Comparison of ENCODE assay signal across 9 cellular contexts in genomic region chr1:180270767-180271639, GRCh38. TPM values are rescaled to one million over a fixed set of nuclear protein-coding genes. Genes with fewer than 3 reads are reported as not detected.
A peak's percentile ranks its signal among the peaks of the same experiment; 100 is the strongest.
DNase-seq lines count a peak whose midpoint lies in the region; ATAC-seq and TF ChIP-seq lines count a peak whose summit lies in the region.
"Had no signal": no experiment of that assay in that cellular context is flagged by ENCODE, and none has a peak within 500 bp of the region (broad histone marks: within the 10 kb centered on the region; RNA-seq: fewer than 3 reads in every experiment).

No MANE protein-coding gene starts in this region.

- peak overlapping the region; percentile 75 for H3K27ac Mint-ChIP-seq in endodermal cell
- H3K27ac Mint-ChIP-seq: activated naive CD4-positive, alpha-beta T cell treated with anti-CD3 and anti-CD28 coated beads, Interleukin-2, amount 10 ng/mL, durations not matched to agents 7 days and 5 days had no signal

- H3K4me1 Mint-ChIP-seq in endodermal cell, result peaks cover 20% of the 10 kb centered on the region
- H3K4me1 Mint-ChIP-seq: activated naive CD4-positive, alpha-beta T cell treated with anti-CD3 and anti-CD28 coated beads, Interleukin-2, amount 10 ng/mL, durations not matched to agents 7 days and 5 days had no signal

- no peak overlapping the region for H3K27ac ChIP-seq in endodermal cell (ENCODE audit: low read depth, low read length)

- H3K36me3 Mint-ChIP-seq in endodermal cell (ENCODE audit: low read depth), result peaks cover 28% of the 10 kb centered on the region

- 67 to 80% methylated on average over 12 to 18 of the region's 18 CpGs for WGBS in endodermal cell (ENCODE audit: insufficient coverage in 1 of 2, insufficient read length in 1 of 2), 2 experiments

- TF ChIP-seq CTCF in endodermal cell (conservative IDR thresholded peaks at IDR 0.05), result no peak

- H3K36me3 ChIP-seq in NT2/D1 (ENCODE audit: insufficient read depth, insufficient read length, low read length) (peaks cover 29% of the 10 kb centered on the region), endodermal cell (ENCODE audit: control insufficient read depth, insufficient read depth, low read length) (peaks cover 13% of the 10 kb centered on the region)

- no peaks in the 10 kb centered on the region for H3K9me3 Mint-ChIP-seq in endodermal cell
- H3K9me3 Mint-ChIP-seq: activated naive CD4-positive, alpha-beta T cell treated with anti-CD3 and anti-CD28 coated beads, Interleukin-2, amount 10 ng/mL, durations not matched to agents 7 days and 5 days had no signal

- no peak overlapping the region for H3K4me3 Mint-ChIP-seq in endodermal cell
- H3K4me3 Mint-ChIP-seq: activated naive CD4-positive, alpha-beta T cell treated with anti-CD3 and anti-CD28 coated beads, Interleukin-2, amount 10 ng/mL, durations not matched to agents 7 days and 5 days had no signal

- peak; percentile 41 for DNase-seq in D341Med (ENCODE audit: low spot score)
- no peak for DNase-seq in NT2/D1 (ENCODE audit: low read depth, low spot score)
- DNase-seq in endodermal cell, result peak; percentile 56
- DNase-seq in myocyte (ENCODE audit: low read depth), result peak; percentile 91
- DNase-seq in A172 (ENCODE audit: low spot score), result no peak
- DNase-seq: activated naive CD4-positive, alpha-beta T cell treated with anti-CD3 and anti-CD28 coated beads, Interleukin-2, amount 10 ng/mL, durations not matched to agents 7 days and 5 days had no signal

- H3K27me3 ChIP-seq in NT2/D1 (ENCODE audit: insufficient read depth, insufficient read length) (no peaks in the 10 kb centered on the region), endodermal cell (ENCODE audit: control insufficient read depth, insufficient read depth, low read length, poor library complexity, severe bottlenecking) (no peaks in the 10 kb centered on the region)

- H3K4me1 ChIP-seq in NT2/D1 (ENCODE audit: insufficient read depth, insufficient read length), result peaks cover 30% of the 10 kb centered on the region
- no peaks in the 10 kb centered on the region for H3K4me1 ChIP-seq in endodermal cell (ENCODE audit: control insufficient read depth, insufficient read depth, low read length)

- no peak for ATAC-seq in HG02763 (IDR thresholded peaks at IDR 0.05; ENCODE audit: unreplicated experiment)
- no peak for ATAC-seq in HG03457 (IDR thresholded peaks at IDR 0.05; ENCODE audit: unreplicated experiment)
- ATAC-seq in GM18870 (IDR thresholded peaks at IDR 0.05; ENCODE audit: unreplicated experiment), result no peak

- H3K9me3 ChIP-seq in NT2/D1 (ENCODE audit: insufficient read depth, low read length) (peaks cover 10% of the 10 kb centered on the region; the same call in 1 of the 2 replicates), endodermal cell (ENCODE audit: control insufficient read depth, low read length) (no peaks in the 10 kb centered on the region)

- H3K4me3 ChIP-seq in NT2/D1 (ENCODE audit: insufficient read length, low read depth) (no peak overlapping the region), endodermal cell (ENCODE audit: low read length) (no peak overlapping the region)

- peaks cover under 1% of the 10 kb centered on the region for H3K27me3 Mint-ChIP-seq in endodermal cell (ENCODE audit: insufficient read depth)
- H3K27me3 Mint-ChIP-seq: activated naive CD4-positive, alpha-beta T cell treated with anti-CD3 and anti-CD28 coated beads, Interleukin-2, amount 10 ng/mL, durations not matched to agents 7 days and 5 days had no signal

- peak overlapping the region; percentile 62 for H3K9ac ChIP-seq in NT2/D1 (ENCODE audit: insufficient read length, low read depth)
- no peak overlapping the region for H3K9ac ChIP-seq in endodermal cell (ENCODE audit: extremely low read depth, low read length, poor library complexity, severe bottlenecking)

RNA-seq across cellular contexts. Expression of gene LHX4, which starts 40.9 kb away (rescaled TPM):
- not detected for total RNA-seq in endodermal cell
- polyA plus RNA-seq in endodermal cell (2013, experiment 1 of 2), result 0.43 TPM
- 0.08 TPM for polyA plus RNA-seq in endodermal cell (2013, experiment 2 of 2)
- 0.40 and 0.94 TPM in 2 replicates for total RNA-seq in myocyte
- polyA plus RNA-seq in myocyte (2012), result 0.86 TPM
- total RNA-seq in A172 (2014; rRNA removed; shearing (Covaris generic)), result 0.31 and 0.34 TPM in 2 replicates

Comparison
In these comparisons a context has a peak if more than half of its experiments do, and no peak if none do; other contexts are left out.
1. DNase-seq: peak in D341Med (single experiment), endodermal cell (single experiment) and myocyte (single experiment); none in NT2/D1 (single experiment) and A172 (single experiment).